In genomic region chr2:75326645-75327044, GRCh38 we compare ENCODE assay signal across 20 cellular contexts.
DNase-seq lines count a peak whose midpoint lies in the region; ATAC-seq and TF ChIP-seq lines count a peak whose summit lies in the region.
"Had no signal": no experiment of that assay in that cellular context is flagged by ENCODE, and none has a peak within 500 bp of the region (broad histone marks: within the 10 kb centered on the region; RNA-seq: fewer than 3 reads in every experiment).

No MANE protein-coding gene starts in this region.

- TF ChIP-seq CTCF in activated B cell treated with CpG ODN at 0.5 μM for 24 hours (IDR thresholded peaks at IDR 0.05), result no peak
- TF ChIP-seq CTCF in neural cell (IDR thresholded peaks at IDR 0.05; ENCODE audit: poor library complexity, severe bottlenecking), result no peak
- no peak for TF ChIP-seq CTCF in mesothelial cell of epicardium (IDR thresholded peaks at IDR 0.05; ENCODE audit: unreplicated experiment)

- no peak for TF ChIP-seq EP300 in neural cell (conservative IDR thresholded peaks at IDR 0.05; ENCODE audit: poor library complexity, severe bottlenecking)

- H3K9ac ChIP-seq in neural cell (ENCODE audit: low read length), result no peak overlapping the region

- no peaks in the 10 kb centered on the region for H3K79me2 ChIP-seq in neural cell (replicated peaks; ENCODE audit: insufficient read depth, low read length)

- no peaks in the 10 kb centered on the region for H3K27me3 ChIP-seq in neural cell (ENCODE audit: insufficient read depth, low read depth, low read length)
- H3K27me3 ChIP-seq: BE2C had no signal

- no peaks in the 10 kb centered on the region for H3K27me3 Mint-ChIP-seq in activated B cell treated with CpG ODN at 0.5 μM for 24 hours
- H3K27me3 Mint-ChIP-seq in mesothelial cell of epicardium (ENCODE audit: low read depth), result peaks cover 4% of the 10 kb centered on the region

- H3K4me1 Mint-ChIP-seq in activated B cell treated with CpG ODN at 0.5 μM for 24 hours, result peaks cover 34% of the 10 kb centered on the region
- H3K4me1 Mint-ChIP-seq in mesothelial cell of epicardium, result peaks cover 5% of the 10 kb centered on the region
- H3K4me1 Mint-ChIP-seq: CD8-positive, alpha-beta memory T cell had no signal

- H3K9me3 Mint-ChIP-seq in activated B cell treated with CpG ODN at 0.5 μM for 24 hours (no peaks in the 10 kb centered on the region), mesothelial cell of epicardium (peaks cover 8% of the 10 kb centered on the region)

- no peaks in the 10 kb centered on the region for H3K9me2 ChIP-seq in neural cell (ENCODE audit: insufficient read depth, low read length)

- H4K20me1 ChIP-seq in neural cell (ENCODE audit: insufficient read depth), result no peaks in the 10 kb centered on the region

- no peaks in the 10 kb centered on the region for H3K36me3 ChIP-seq in neural cell (ENCODE audit: insufficient read depth, low read length)
- H3K36me3 ChIP-seq: BE2C had no signal

- H3K36me3 Mint-ChIP-seq in activated B cell treated with CpG ODN at 0.5 μM for 24 hours (ENCODE audit: low read depth) (peaks cover 12% of the 10 kb centered on the region), mesothelial cell of epicardium (no peaks in the 10 kb centered on the region)
- H3K36me3 Mint-ChIP-seq: CD4-positive, CD25-positive, alpha-beta regulatory T cell; CD8-positive, alpha-beta memory T cell had no signal

- no peak overlapping the region for H3K4me3 ChIP-seq in neural cell (ENCODE audit: low read length)
- H3K4me3 ChIP-seq: GM23338, K562 had no signal

- TF ChIP-seq RAD21 in neural cell (conservative IDR thresholded peaks at IDR 0.05), result no peak

- POLR2A ChIA-PET in activated B cell treated with CpG ODN at 0.5 μM for 24 hours (lab: Charles Lee), result interaction anchor here (0.6 kb wide), 1 partner anchor 61 kb away, joined by 9 read pairs; no protein-coding TSS in a partner anchor

- H3K27ac ChIP-seq in neural cell (ENCODE audit: low read length), result peak overlapping the region; percentile 59

- H3F3A ChIP-seq in neural cell (ENCODE audit: insufficient read depth, low read length, poor library complexity, severe bottlenecking), result no peaks in the 10 kb centered on the region

- H3K4me3 Mint-ChIP-seq in activated B cell treated with CpG ODN at 0.5 μM for 24 hours (no peak overlapping the region), mesothelial cell of epicardium (no peak overlapping the region)
- H3K4me3 Mint-ChIP-seq: CD4-positive, CD25-positive, alpha-beta regulatory T cell; CD8-positive, alpha-beta memory T cell; GM23338 had no signal

- CTCF ChIA-PET in activated B cell treated with CpG ODN at 0.5 μM for 24 hours (lab: Charles Lee), result no interaction called here

- no peak overlapping the region for H2AFZ ChIP-seq in neural cell (ENCODE audit: low read depth, low read length)

- H3K9me3 ChIP-seq in neural cell (ENCODE audit: low read length), result no peaks in the 10 kb centered on the region
- H3K9me3 ChIP-seq: BE2C had no signal

- no peak overlapping the region for H3K4me2 ChIP-seq in neural cell (ENCODE audit: low read length)
- H3K4me2 ChIP-seq: GM23338 had no signal

- H3K27ac Mint-ChIP-seq in activated B cell treated with CpG ODN at 0.5 μM for 24 hours (no peak overlapping the region), mesothelial cell of epicardium (no peak overlapping the region)
- H3K27ac Mint-ChIP-seq: CD4-positive, CD25-positive, alpha-beta regulatory T cell; CD8-positive, alpha-beta memory T cell; GM23338 had no signal

- DNase-seq in activated B cell treated with CpG ODN at 0.5 μM for 24 hours (no peak), Right ventricle myocardium inferior (ENCODE audit: missing footprints) (no peak), SIG-M5 (lab: John Stamatoyannopoulos, UW) (no peak), mesothelial cell of epicardium (ENCODE audit: low spot score in 2 of 2, unreplicated experiment in 2 of 2) (no peak)
- DNase-seq: ACHN; BE2C; C1 segment of cervical spinal cord; CD4-positive, CD25-positive, alpha-beta regulatory T cell; CD8-positive, alpha-beta memory T cell; DMS 273 treated with DMSO at 0.1 percent for 48 hours; DMS53; DND-41; EL; HCEC 1CT; IMR-90 had no signal

- peak; percentile 53 for ATAC-seq in GM18907 (IDR thresholded peaks at IDR 0.05; ENCODE audit: unreplicated experiment)
- ATAC-seq in activated B cell treated with CpG ODN at 0.5 μM for 24 hours (ENCODE audit: low read depth), result peak; percentile 88
- ATAC-seq in Right ventricle myocardium inferior, result no peak
- no peak for ATAC-seq in GM18502 (IDR thresholded peaks at IDR 0.05; ENCODE audit: poor library complexity, unreplicated experiment)
- ATAC-seq: GM23338, K562 had no signal

- intact Hi-C loops in activated B cell treated with CpG ODN at 0.5 μM for 24 hours (cut with micrococcal nuclease), result no loop called here
- intact Hi-C loops in Right ventricle myocardium inferior (cut with DNase I), result no loop called here

TF ChIP-seq in neural cell, 6 proteins besides CTCF, POLR2A, EP300 and RAD21:
- TF ChIP-seq MXI1 (conservative IDR thresholded peaks at IDR 0.05; ENCODE audit: poor library complexity, severe bottlenecking) (no peak), SMC3 (conservative IDR thresholded peaks at IDR 0.05; ENCODE audit: poor library complexity) (no peak), POLR2AphosphoS5 (IDR thresholded peaks at IDR 0.05) (no peak), REST (IDR thresholded peaks at IDR 0.05; ENCODE audit: borderline replicate concordance) (no peak), TAF1 (IDR thresholded peaks at IDR 0.05; ENCODE audit: low read depth) (no peak), EZH2 (IDR thresholded peaks at IDR 0.05; ENCODE audit: borderline replicate concordance, insufficient read depth, low read length, poor library complexity, severe bottlenecking) (no peak)
TF ChIP-seq in neural cell: peak in this region for 0.

Comparison
In these comparisons a context has a peak if more than half of its experiments do, and no peak if none do; other contexts are left out.
1. ATAC-seq: peak in GM18907 (single experiment) and activated B cell treated with CpG ODN at 0.5 μM for 24 hours (single experiment); none in Right ventricle myocardium inferior (single experiment) and GM18502 (single experiment).